23 cellular contexts compared by ENCODE assay signal in the genomic region with DNA sequence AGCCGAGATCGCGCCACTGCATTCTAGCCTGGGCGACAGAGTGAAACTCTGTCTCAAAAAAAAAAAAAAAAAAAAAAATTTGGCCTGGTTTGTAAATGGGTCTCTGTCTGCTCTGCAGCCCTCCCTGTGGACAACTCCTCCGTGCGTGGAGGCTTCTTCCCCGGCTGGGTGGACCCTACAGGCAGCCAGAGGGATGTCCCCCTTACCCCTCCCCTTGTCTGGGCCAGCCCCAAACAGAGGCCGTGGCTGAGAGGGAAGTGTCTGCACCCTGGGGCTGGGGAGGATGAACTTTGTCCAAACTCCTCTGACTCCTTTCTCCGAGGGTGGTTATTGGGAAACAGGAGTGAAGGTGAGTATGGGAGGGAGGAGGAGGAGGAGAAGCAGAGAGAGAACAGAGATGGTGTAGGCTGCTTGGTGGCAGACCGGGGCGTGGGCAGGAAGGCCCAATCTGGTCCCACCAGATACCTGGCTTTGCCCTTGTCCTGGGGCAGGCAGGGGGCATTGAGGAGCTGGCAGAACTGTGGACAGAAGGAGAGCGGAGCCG.
DNase-seq lines count a peak whose midpoint lies in the region; ATAC-seq and TF ChIP-seq lines count a peak whose summit lies in the region.
"Had no signal": no experiment of that assay in that cellular context is flagged by ENCODE, and none has a peak within 500 bp of the region (broad histone marks: within the 10 kb centered on the region; RNA-seq: fewer than 3 reads in every experiment).

No MANE protein-coding gene starts in this region.

- H3K4me1 Mint-ChIP-seq in natural killer cell: peaks cover 38 to 44% of the 10 kb centered on the region in 2 donors
- H3K4me1 Mint-ChIP-seq in natural killer cell treated with Interleukin-12 subunit alpha and Interleukin-12 subunit beta and Interleukin-15 and Interleukin-18, amount 100 ng/mL, for 72 hours (ENCODE audit: low read depth in 2 of 2): peaks cover 32 to 35% of the 10 kb centered on the region in 2 donors
- peaks cover 7% of the 10 kb centered on the region for H3K4me1 Mint-ChIP-seq in activated CD8-positive, alpha-beta memory T cell treated with anti-CD3 and anti-CD28 coated beads, Interleukin-2, amount 10 ng/mL, durations not matched to agents 7 days and 5 days
- H3K4me1 Mint-ChIP-seq in CD4-positive, alpha-beta T cell (ENCODE audit: low read depth): peaks cover 16% of the 10 kb centered on the region

- no peaks in the 10 kb centered on the region for H3K79me2 ChIP-seq in osteoblast (ENCODE audit: insufficient read depth, low read length)

- H3K36me3 ChIP-seq in osteoblast (ENCODE audit: insufficient read depth, low read length) (no peaks in the 10 kb centered on the region), HAP-1 (replicated peaks) (no peaks in the 10 kb centered on the region; the same call in 1 of the 2 replicates)

- POLR2A ChIA-PET in CD4-positive, alpha-beta T cell (lab: Charles Lee): no interaction called here

- H3K36me3 Mint-ChIP-seq in natural killer cell: no peaks in the 10 kb centered on the region
- H3K36me3 Mint-ChIP-seq in natural killer cell treated with Interleukin-12 subunit alpha and Interleukin-12 subunit beta and Interleukin-15 and Interleukin-18, amount 100 ng/mL, for 72 hours: no peaks in the 10 kb centered on the region
- H3K36me3 Mint-ChIP-seq in activated CD8-positive, alpha-beta memory T cell treated with anti-CD3 and anti-CD28 coated beads, Interleukin-2, amount 10 ng/mL, durations not matched to agents 7 days and 5 days: no peaks in the 10 kb centered on the region
- H3K36me3 Mint-ChIP-seq in CD4-positive, alpha-beta T cell (ENCODE audit: low read depth): no peaks in the 10 kb centered on the region
- H3K36me3 Mint-ChIP-seq: IgD-negative memory B cell had no signal

- no peak overlapping the region for H3K4me2 ChIP-seq in osteoblast (ENCODE audit: insufficient read depth, low read length)

- peak overlapping the region; percentile 69 for H3K4me3 Mint-ChIP-seq in natural killer cell
- no peak overlapping the region for H3K4me3 Mint-ChIP-seq in natural killer cell treated with Interleukin-12 subunit alpha and Interleukin-12 subunit beta and Interleukin-15 and Interleukin-18, amount 100 ng/mL, for 72 hours
- no peak overlapping the region for H3K4me3 Mint-ChIP-seq in activated CD8-positive, alpha-beta memory T cell treated with anti-CD3 and anti-CD28 coated beads, Interleukin-2, amount 10 ng/mL, durations not matched to agents 7 days and 5 days
- H3K4me3 Mint-ChIP-seq in CD4-positive, alpha-beta T cell: no peak overlapping the region

- H3K9me3 ChIP-seq in osteoblast (ENCODE audit: low read depth, low read length) (no peaks in the 10 kb centered on the region), HAP-1 (no peaks in the 10 kb centered on the region)
- H3K9me3 ChIP-seq in CD4-positive, alpha-beta T cell (ENCODE audit: control insufficient read depth, low read length): no peaks in the 10 kb centered on the region

- no peak for TF ChIP-seq CTCF in natural killer cell (IDR thresholded peaks at IDR 0.05)
- TF ChIP-seq CTCF in osteoblast (IDR thresholded peaks at IDR 0.05; ENCODE audit: extremely low read depth, low read depth, low read length): no peak
- TF ChIP-seq CTCF in CD4-positive, alpha-beta T cell (IDR thresholded peaks at IDR 0.05): no peak

- H2AFZ ChIP-seq in osteoblast (ENCODE audit: low read length): no peak overlapping the region

- peaks cover 6 to 7% of the 10 kb centered on the region in 2 donors for H3K27me3 Mint-ChIP-seq in natural killer cell (ENCODE audit: low read depth in 2 of 2)
- peaks cover 7 to 13% of the 10 kb centered on the region in 2 donors for H3K27me3 Mint-ChIP-seq in natural killer cell treated with Interleukin-12 subunit alpha and Interleukin-12 subunit beta and Interleukin-15 and Interleukin-18, amount 100 ng/mL, for 72 hours
- peaks cover 14% of the 10 kb centered on the region for H3K27me3 Mint-ChIP-seq in activated CD8-positive, alpha-beta memory T cell treated with anti-CD3 and anti-CD28 coated beads, Interleukin-2, amount 10 ng/mL, durations not matched to agents 7 days and 5 days
- peaks cover 11% of the 10 kb centered on the region for H3K27me3 Mint-ChIP-seq in CD4-positive, alpha-beta T cell

- CTCF ChIA-PET in activated CD8-positive, alpha-beta memory T cell treated with anti-CD3 and anti-CD28 coated beads, Interleukin-2, amount 10 ng/mL, durations not matched to agents 7 days and 5 days (lab: Charles Lee): interaction anchor here (2.3 kb wide), 1 partner anchor 311 kb away, joined by 8 read pairs; no protein-coding TSS in a partner anchor
- CTCF ChIA-PET in CD4-positive, alpha-beta T cell (lab: Charles Lee): no interaction called here

- intact Hi-C loops in natural killer cell (cut with micrococcal nuclease): no loop called here
- intact Hi-C loops in CD4-positive, alpha-beta T cell (cut with DNase I, micrococcal nuclease): no loop called here

- H3K4me1 ChIP-seq in osteoblast (ENCODE audit: insufficient read depth, low read length) (no peaks in the 10 kb centered on the region), HAP-1 (no peaks in the 10 kb centered on the region; the same call in 1 of the 2 replicates)

- in situ Hi-C loops in HAP-1 (cut with MboI; ENCODE audit: low sequenced_read_pairs): no loop called here

- H3K27me3 ChIP-seq in osteoblast (ENCODE audit: insufficient read depth, low read length): peaks cover 11% of the 10 kb centered on the region
- H3K27me3 ChIP-seq in HAP-1 (ENCODE audit: low read depth): peaks cover under 1% of the 10 kb centered on the region; the same call in 1 of the 2 replicates
- no peaks in the 10 kb centered on the region for H3K27me3 ChIP-seq in CD4-positive, alpha-beta T cell (ENCODE audit: control insufficient read depth, insufficient read depth, low read length)

- DNase-seq in natural killer cell (no peak), iPS-NIHi11 (ENCODE audit: low spot score) (peak; percentile 49), osteoblast (ENCODE audit: insufficient read length, low spot score, missing footprints) (peak; percentile 71), HAP-1 (ENCODE audit: low spot score in 2 of 2) (no peak), NCI-H446 treated with DMSO at 0.1 percent for 48 hours (lab: John Stamatoyannopoulos, UW) (no peak)
- DNase-seq in natural killer cell treated with Interleukin-12 subunit alpha and Interleukin-12 subunit beta and Interleukin-15 and Interleukin-18, amount 100 ng/mL, for 72 hours (ENCODE audit: low spot score): no peak
- DNase-seq in activated CD8-positive, alpha-beta memory T cell treated with anti-CD3 and anti-CD28 coated beads, Interleukin-2, amount 10 ng/mL, durations not matched to agents 7 days and 5 days: no peak
- DNase-seq in CD4-positive, alpha-beta T cell: no peak
- DNase-seq: ACHN, GOT3, Karpas-422, MV-4-11, NCI-H1105 treated with DMSO at 0.1 percent for 48 hours, NCI-H1694 treated with DMSO at 0.1 percent for 48 hours, NCI-H2081 treated with DMSO at 0.1 percent for 48 hours, NCI-H2171 treated with DMSO at 0.1 percent for 48 hours, NCI-H526, SHP77 treated with DMSO at 0.1 percent for 48 hours had no signal

- H3K4me3 ChIP-seq in osteoblast (ENCODE audit: insufficient read depth, low read length): no peak overlapping the region
- H3K4me3 ChIP-seq in HAP-1: no peak overlapping the region
- H3K4me3 ChIP-seq: SK-N-MC had no signal

- no peak for ATAC-seq in natural killer cell
- no peak for ATAC-seq in natural killer cell treated with Interleukin-12 subunit alpha and Interleukin-12 subunit beta and Interleukin-15 and Interleukin-18, amount 100 ng/mL, for 72 hours
- ATAC-seq in activated CD8-positive, alpha-beta memory T cell treated with anti-CD3 and anti-CD28 coated beads, Interleukin-2, amount 10 ng/mL, durations not matched to agents 7 days and 5 days: no peak
- ATAC-seq in CD4-positive, alpha-beta T cell (ENCODE audit: poor library complexity): no peak

- H3K27ac Mint-ChIP-seq in natural killer cell: peak overlapping the region; percentile 99 to 100
- H3K27ac Mint-ChIP-seq in natural killer cell treated with Interleukin-12 subunit alpha and Interleukin-12 subunit beta and Interleukin-15 and Interleukin-18, amount 100 ng/mL, for 72 hours: peak overlapping the region in 1 of 2 donors; percentile 59
- H3K27ac Mint-ChIP-seq in activated CD8-positive, alpha-beta memory T cell treated with anti-CD3 and anti-CD28 coated beads, Interleukin-2, amount 10 ng/mL, durations not matched to agents 7 days and 5 days: no peak overlapping the region
- no peak overlapping the region for H3K27ac Mint-ChIP-seq in CD4-positive, alpha-beta T cell

- H3K9me3 Mint-ChIP-seq in natural killer cell: no peaks in the 10 kb centered on the region
- H3K9me3 Mint-ChIP-seq in natural killer cell treated with Interleukin-12 subunit alpha and Interleukin-12 subunit beta and Interleukin-15 and Interleukin-18, amount 100 ng/mL, for 72 hours: no peaks in the 10 kb centered on the region
- no peaks in the 10 kb centered on the region for H3K9me3 Mint-ChIP-seq in activated CD8-positive, alpha-beta memory T cell treated with anti-CD3 and anti-CD28 coated beads, Interleukin-2, amount 10 ng/mL, durations not matched to agents 7 days and 5 days (ENCODE audit: low read depth)
- no peaks in the 10 kb centered on the region for H3K9me3 Mint-ChIP-seq in CD4-positive, alpha-beta T cell
- H3K9me3 Mint-ChIP-seq: IgD-negative memory B cell had no signal

- no peak overlapping the region for H3K27ac ChIP-seq in osteoblast (ENCODE audit: low read depth, low read length)
- H3K27ac ChIP-seq in CD4-positive, alpha-beta T cell (ENCODE audit: low read depth, low read length): no peak overlapping the region
- H3K27ac ChIP-seq: 22Rv1, C4-2B, RWPE1, SK-N-MC had no signal

- no peaks in the 10 kb centered on the region for H4K20me1 ChIP-seq in osteoblast (ENCODE audit: insufficient read depth, low read length)

Comparison
In these comparisons a context has a peak if more than half of its experiments do, and no peak if none do; other contexts are left out.
1. DNase-seq: peak in iPS-NIHi11 (single experiment) and osteoblast (single experiment); none in natural killer cell (single experiment), natural killer cell treated with Interleukin-12 subunit alpha and Interleukin-12 subunit beta and Interleukin-15 and Interleukin-18, amount 100 ng/mL, for 72 hours (single experiment), activated CD8-positive, alpha-beta memory T cell treated with anti-CD3 and anti-CD28 coated beads, Interleukin-2, amount 10 ng/mL, durations not matched to agents 7 days and 5 days (single experiment), HAP-1 (0 of 2), CD4-positive, alpha-beta T cell (0 of 10) and NCI-H446 treated with DMSO at 0.1 percent for 48 hours (single experiment).
2. H3K27ac Mint-ChIP-seq: peak in natural killer cell (2 of 2); none in activated CD8-positive, alpha-beta memory T cell treated with anti-CD3 and anti-CD28 coated beads, Interleukin-2, amount 10 ng/mL, durations not matched to agents 7 days and 5 days (single experiment) and CD4-positive, alpha-beta T cell (single experiment).